Comparison of ENCODE assay signal across 8 cellular contexts in the genomic region with DNA sequence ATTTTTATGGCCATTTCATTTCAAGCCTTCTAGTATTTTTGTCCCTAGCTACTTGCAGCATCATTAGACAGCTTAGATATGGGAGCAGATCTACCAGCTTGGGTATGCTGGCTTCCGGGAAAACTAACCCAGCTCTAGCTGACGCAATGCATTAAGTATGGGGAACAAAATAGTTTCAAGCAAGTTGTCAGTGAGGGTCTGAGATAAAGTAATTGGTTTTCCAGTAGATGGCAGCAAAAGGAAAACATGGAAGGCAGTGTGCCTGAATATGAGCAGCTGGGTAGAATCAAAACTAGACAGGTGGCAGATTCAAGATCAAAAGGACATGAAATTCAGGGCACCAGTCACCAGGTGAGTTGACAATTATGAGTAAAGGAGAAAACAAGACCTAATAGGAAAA.
DNase-seq lines count a peak whose midpoint lies in the region; FAIRE-seq and TF ChIP-seq lines count a peak whose summit lies in the region.

No MANE protein-coding gene starts in this region.

- H2BK12ac ChIP-seq in H1 (ENCODE audit: low read depth, low read length) = no peak overlapping the region

- no peak overlapping the region for H2BK20ac ChIP-seq in H1 (ENCODE audit: low read length)

- H3K27ac ChIP-seq in H1 (ENCODE audit: low read depth, low read length) (no peak overlapping the region), osteoblast (ENCODE audit: low read depth, low read length) (peak overlapping the region; percentile 97)

- H3K4me2 ChIP-seq in H1 (ENCODE audit: insufficient read depth in 1 of 2, low read depth in 2 of 2, low read length in 2 of 2) (no peak overlapping the region), osteoblast (ENCODE audit: insufficient read depth, low read length) (peak overlapping the region; percentile 78)

- FAIRE-seq in H1 (lab: Jason Lieb, UNC) = peak; percentile 70

- H3K56ac ChIP-seq in H1 (replicated peaks; ENCODE audit: insufficient read length, low read depth, low read length) = no peak overlapping the region

- H3K36me3 ChIP-seq in H1 (ENCODE audit: control insufficient read depth in 2 of 4, insufficient read depth in 4 of 4, low read length in 3 of 4) = no peaks in the 10 kb centered on the region
- H3K36me3 ChIP-seq in osteoblast (ENCODE audit: insufficient read depth, low read length) = no peaks in the 10 kb centered on the region

- H2BK120ac ChIP-seq in H1 (replicated peaks; ENCODE audit: low read depth, low read length) = no peak overlapping the region

- H4K5ac ChIP-seq in H1 (ENCODE audit: insufficient read length, low read depth, low read length) = no peak overlapping the region

- POLR2A ChIA-PET in H1 (lab: Charles Lee; ENCODE audit: partially characterized antibody) = no interaction called here

- no peak overlapping the region for H3K4ac ChIP-seq in H1 (replicated peaks; ENCODE audit: insufficient read length, low read depth, low read length)

- H3K4me1 ChIP-seq in H1 (replicated peaks in 1 of 4; ENCODE audit: control insufficient read depth in 3 of 4, insufficient read depth in 4 of 4, low read length in 3 of 4) = peaks cover 0 to 3% (median 0%) of the 10 kb centered on the region in 4 experiments; a peak in 1 of 7 replicates
- peaks cover 44% of the 10 kb centered on the region for H3K4me1 ChIP-seq in osteoblast (ENCODE audit: insufficient read depth, low read length)

- no peak overlapping the region for H3K14ac ChIP-seq in H1 (ENCODE audit: insufficient read length)

- H3K9ac ChIP-seq in H1 (replicated peaks in 1 of 4; ENCODE audit: extremely low read depth in 1 of 4, low read depth in 3 of 4, low read length in 3 of 4) = no peak overlapping the region

- no peak for TF ChIP-seq POLR2A in H1 (IDR thresholded peaks at IDR 0.05; ENCODE audit: control extremely low read depth in 1 of 2, low read depth in 2 of 2, low read length in 2 of 2)

- H3K23ac ChIP-seq in H1 (ENCODE audit: insufficient read length) = no peak overlapping the region

- H3K23me2 ChIP-seq in H1 (ENCODE audit: low read depth, low read length) = no peaks in the 10 kb centered on the region

- H3K9me3 ChIP-seq in H1 (ENCODE audit: insufficient read depth in 2 of 2, low read depth in 1 of 2, low read length in 1 of 2) (no peaks in the 10 kb centered on the region), osteoblast (ENCODE audit: low read depth, low read length) (no peaks in the 10 kb centered on the region)

- H2BK5ac ChIP-seq in H1 (ENCODE audit: low read depth, low read length) = no peak overlapping the region

- H3K27me3 ChIP-seq in H1 (replicated peaks in 1 of 4; ENCODE audit: control insufficient read depth in 3 of 4, extremely low read depth in 1 of 4, insufficient read depth in 3 of 4, low read length in 3 of 4) (no peaks in the 10 kb centered on the region), osteoblast (ENCODE audit: insufficient read depth, low read length) (no peaks in the 10 kb centered on the region)

- peak in 2 of 3 experiments; percentile 44 to 54; a peak in 2 of 4 replicates for TF ChIP-seq CTCF in H1 (IDR thresholded peaks at IDR 0.05; ENCODE audit: control extremely low read depth in 1 of 3, insufficient read depth in 1 of 3, low read depth in 1 of 3, low read length in 3 of 3)
- peak; percentile 60 for TF ChIP-seq CTCF in osteoblast (IDR thresholded peaks at IDR 0.05; ENCODE audit: extremely low read depth, low read depth, low read length)

- WGBS in H1 (ENCODE audit: extremely low coverage in 1 of 2, insufficient coverage in 1 of 2, insufficient read length in 1 of 2, insufficient replicate concordance in 2 of 2, low coverage in 1 of 2, low lambda C conversion rate in 2 of 2, missing lambda C conversion rate in 1 of 2), 2 experiments = 53% methylated on average over 2 of the region's 2 CpGs; no CpG with 5 or more reads in 1 of the 2 experiments

- DNase-seq in SIG-M5 treated with dmso at 0.1 percent for 504 hours (lab: John Stamatoyannopoulos, UW; ENCODE audit: unreplicated experiment) (peak; percentile 51), SIG-M5 (lab: John Stamatoyannopoulos, UW) (no peak), NCI-H69 (lab: John Stamatoyannopoulos, UW) (peak; percentile 33), H1 (ENCODE audit: low read depth in 1 of 2, low spot score in 2 of 2) (peak in 1 of 2 experiments; percentile 13), osteoblast (ENCODE audit: insufficient read length, low spot score, missing footprints) (peak; percentile 86), NCI-H1436 (lab: John Stamatoyannopoulos, UW) (no peak)
- DNase-seq in stimulated activated CD4-positive, alpha-beta T cell treated with anti-CD3 and anti-CD28 coated beads, Interleukin-4, amount 100 ng/mL, for 4 hours = no peak
- no peak for DNase-seq in effector CD8-positive, alpha-beta T cell (lab: John Stamatoyannopoulos, UW)

- no peaks in the 10 kb centered on the region for H4K20me1 ChIP-seq in H1 (replicated peaks in 1 of 2; ENCODE audit: control insufficient read depth in 1 of 2, insufficient read depth in 2 of 2, low read length in 2 of 2)
- H4K20me1 ChIP-seq in osteoblast (ENCODE audit: insufficient read depth, low read length) = no peaks in the 10 kb centered on the region

- TF ChIP-seq RAD21 in H1 (IDR thresholded peaks at IDR 0.05 in 1 of 2, conservative IDR thresholded peaks at IDR 0.05 in 1 of 2; ENCODE audit: low read depth in 2 of 2, low read length in 2 of 2) = peak; percentile 74 to 75

- no peak overlapping the region for H3K18ac ChIP-seq in H1 (ENCODE audit: extremely low read depth, low read length)

- H4K8ac ChIP-seq in H1 (ENCODE audit: extremely low read depth, insufficient read depth, low read length) = no peak overlapping the region

- H3K79me2 ChIP-seq in H1 (ENCODE audit: control insufficient read depth in 1 of 2, insufficient read depth in 2 of 2, low read length in 2 of 2) = no peaks in the 10 kb centered on the region
- H3K79me2 ChIP-seq in osteoblast (ENCODE audit: insufficient read depth, low read length) = no peaks in the 10 kb centered on the region

- CTCF ChIA-PET in H1 (lab: Charles Lee; ENCODE audit: partially characterized antibody) = interaction anchor here (0.6 to 3.3 kb wide), 15 partner anchors 14 to 765 kb away, joined by 3 to 19 read pairs (median 3); no protein-coding TSS in a partner anchor

- no peak overlapping the region for H2AK5ac ChIP-seq in H1 (ENCODE audit: low read depth, low read length)

- H2BK15ac ChIP-seq in H1 (ENCODE audit: low read length) = no peak overlapping the region

- H3K79me1 ChIP-seq in H1 (ENCODE audit: low read depth, low read length) = no peaks in the 10 kb centered on the region

- no peak overlapping the region for H2AFZ ChIP-seq in H1 (ENCODE audit: low read length)
- no peak overlapping the region for H2AFZ ChIP-seq in osteoblast (ENCODE audit: low read length)

- H4K91ac ChIP-seq in H1 (replicated peaks; ENCODE audit: insufficient read length, low read length) = no peak overlapping the region

- TF ChIP-seq EP300 in H1 (IDR thresholded peaks at IDR 0.05; ENCODE audit: borderline replicate concordance in 1 of 2, low read depth in 2 of 2, low read length in 2 of 2) = no peak

- H3K4me3 ChIP-seq in H1 (ENCODE audit: extremely low read depth in 1 of 4, insufficient read depth in 2 of 4, low read depth in 3 of 4, low read length in 4 of 4) (no peak overlapping the region), osteoblast (ENCODE audit: insufficient read depth, low read length) (peak overlapping the region; percentile 27)

TF ChIP-seq in H1, 55 proteins besides CTCF, POLR2A, EP300 and RAD21:
- TF ChIP-seq, protein P1, sequence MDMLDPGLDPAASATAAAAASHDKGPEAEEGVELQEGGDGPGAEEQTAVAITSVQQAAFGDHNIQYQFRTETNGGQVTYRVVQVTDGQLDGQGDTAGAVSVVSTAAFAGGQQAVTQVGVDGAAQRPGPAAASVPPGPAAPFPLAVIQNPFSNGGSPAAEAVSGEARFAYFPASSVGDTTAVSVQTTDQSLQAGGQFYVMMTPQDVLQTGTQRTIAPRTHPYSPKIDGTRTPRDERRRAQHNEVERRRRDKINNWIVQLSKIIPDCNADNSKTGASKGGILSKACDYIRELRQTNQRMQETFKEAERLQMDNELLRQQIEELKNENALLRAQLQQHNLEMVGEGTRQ (IDR thresholded peaks at IDR 0.05; ENCODE audit: low read length) = no peak
- TF ChIP-seq JUND (IDR thresholded peaks at IDR 0.05; ENCODE audit: low read length) = 0 out of 2 replicates have a peak, but pooled peaks have one; percentile 23
- TF ChIP-seq CEBPB (IDR thresholded peaks at IDR 0.05; ENCODE audit: low read depth, low read length) = peak; percentile 71

Comparison
In these comparisons a context has a peak if more than half of its experiments do, and no peak if none do; other contexts are left out.
1. DNase-seq: peak in SIG-M5 treated with dmso at 0.1 percent for 504 hours (single experiment), NCI-H69 (single experiment) and osteoblast (single experiment); none in SIG-M5 (single experiment), stimulated activated CD4-positive, alpha-beta T cell treated with anti-CD3 and anti-CD28 coated beads, Interleukin-4, amount 100 ng/mL, for 4 hours (0 of 2), NCI-H1436 (single experiment) and effector CD8-positive, alpha-beta T cell (single experiment).